In genomic region chr4:53366301-53366716, GRCh38 we compare ENCODE assay signal across 8 cellular contexts. TPM values are rescaled to one million over a fixed set of nuclear protein-coding genes. Genes with fewer than 3 reads are reported as not detected.
DNase-seq lines count a peak whose midpoint lies in the region; ATAC-seq and TF ChIP-seq lines count a peak whose summit lies in the region.

No MANE protein-coding gene starts in this region.

- TF ChIP-seq CTCF in Calu3 (IDR thresholded peaks at IDR 0.05; ENCODE audit: unreplicated experiment) (no peak), adrenal gland (IDR thresholded peaks at IDR 0.05) (no peak), GM20000 (IDR thresholded peaks at IDR 0.05; ENCODE audit: extremely low read depth, missing control alignments) (no peak)

- no peak overlapping the region for H2BK15ac ChIP-seq in mesendoderm (replicated peaks; ENCODE audit: low read depth)

- no peak overlapping the region for H3K23ac ChIP-seq in mesendoderm (ENCODE audit: low read length)

- peaks cover 21% of the 10 kb centered on the region for H3K4me1 Mint-ChIP-seq in Calu3 (ENCODE audit: low read depth, unreplicated experiment)

- H3K27me3 Mint-ChIP-seq in Calu3 (ENCODE audit: unreplicated experiment) = peaks cover 39% of the 10 kb centered on the region

- H3K27me3 ChIP-seq in adrenal gland (no peaks in the 10 kb centered on the region), mesendoderm (ENCODE audit: insufficient read depth, low read length, poor library complexity) (no peaks in the 10 kb centered on the region)

- no peak overlapping the region for H2AK5ac ChIP-seq in mesendoderm (ENCODE audit: low read length)

- intact Hi-C loops in Calu3 (cut with micrococcal nuclease; ENCODE audit: unreplicated experiment) = loop anchor here (1.0 kb wide), 1 partner anchor 11 kb away; the partner anchor contains the start of gene FIP1L1
- intact Hi-C loops in adrenal gland (cut with DNase I) = no loop called here

- ATAC-seq in HG02642 (IDR thresholded peaks at IDR 0.05; ENCODE audit: poor library complexity, unreplicated experiment) (peak; percentile 7), GM21526 (IDR thresholded peaks at IDR 0.05; ENCODE audit: low FRiP score, unreplicated experiment) (no peak)

- peak overlapping the region; percentile 84 for H3K27ac Mint-ChIP-seq in Calu3 (ENCODE audit: unreplicated experiment)

- no peaks in the 10 kb centered on the region for H3K9me3 ChIP-seq in adrenal gland (replicated peaks in 1 of 3)

- H3K27ac ChIP-seq in adrenal gland (peak overlapping the region in 2 of 5 donors; percentile 57 to 71), mesendoderm (ENCODE audit: low read depth, low read length) (no peak overlapping the region)

- no peak overlapping the region for H3K56ac ChIP-seq in mesendoderm (ENCODE audit: low read length)

- no peak overlapping the region for H3K9ac ChIP-seq in mesendoderm (ENCODE audit: low read length)

- CTCF ChIA-PET in Calu3 (lab: Charles Lee) = no interaction called here

- WGBS in adrenal gland, 4 donors = 12 to 17% (median 13%) methylated on average over 8 of the region's 8 CpGs
- WGBS in mesendoderm (ENCODE audit: extremely low coverage, insufficient coverage, low lambda C conversion rate) = 100% methylated on average over 1 of the region's 8 CpGs

- no peak overlapping the region for H4K5ac ChIP-seq in mesendoderm (ENCODE audit: low read length)

- TF ChIP-seq POLR2A in adrenal gland (IDR thresholded peaks at IDR 0.05) = no peak

- no peak overlapping the region for H3K18ac ChIP-seq in mesendoderm (ENCODE audit: low read length)

- BruUV-seq in Calu3 (replicated peaks; lab: Mats Ljungman, UMichigan) = no TSS peak

- H3K4me1 ChIP-seq in adrenal gland (replicated peaks in 1 of 2) (peaks cover 11 to 37% of the 10 kb centered on the region in 2 donors), mesendoderm (ENCODE audit: control insufficient read depth, low read depth, low read length) (peaks cover 2% of the 10 kb centered on the region)

- H3K36me3 ChIP-seq in adrenal gland (replicated peaks in 1 of 2) (no peaks in the 10 kb centered on the region), mesendoderm (ENCODE audit: control insufficient read depth, insufficient read depth, low read length) (no peaks in the 10 kb centered on the region)

- H2BK5ac ChIP-seq in mesendoderm (ENCODE audit: low read length) = no peak overlapping the region

- H2BK120ac ChIP-seq in mesendoderm (ENCODE audit: low read depth, low read length) = no peak overlapping the region

- H3K4me2 ChIP-seq in mesendoderm (ENCODE audit: low read length) = peak overlapping the region; percentile 61

- peak overlapping the region; percentile 93 for H4K8ac ChIP-seq in mesendoderm (ENCODE audit: low read depth, low read length)

- H3K9me3 Mint-ChIP-seq in Calu3 (ENCODE audit: low read depth, unreplicated experiment) = no peaks in the 10 kb centered on the region

- H3K79me2 ChIP-seq in mesendoderm (ENCODE audit: control insufficient read depth, insufficient read depth, low read length) = peaks cover 5% of the 10 kb centered on the region

- H3K4me3 ChIP-seq in adrenal gland = peak overlapping the region in 3 of 4 donors; percentile 76 to 89 (median 84)
- H3K4me3 ChIP-seq in mesendoderm (ENCODE audit: low read length) = peak overlapping the region; percentile 26

- peaks cover 6% of the 10 kb centered on the region for H3K79me1 ChIP-seq in mesendoderm (ENCODE audit: low read length)

- H3K36me3 Mint-ChIP-seq in Calu3 (ENCODE audit: insufficient read depth, unreplicated experiment) = peaks cover 19% of the 10 kb centered on the region

- no peak for DNase-seq in Calu3
- no peak for DNase-seq in adrenal gland
- DNase-seq in mesendoderm = no peak
- DNase-seq in epidermal melanocyte (ENCODE audit: insufficient read length, low spot score) = no peak
- no peak for DNase-seq in GM20000 (ENCODE audit: low spot score)
- DNase-seq in NCI-H2227 (lab: John Stamatoyannopoulos, UW; ENCODE audit: unreplicated experiment) = no peak

- no peak overlapping the region for H3K4ac ChIP-seq in mesendoderm (ENCODE audit: low read depth, low read length)

- peak overlapping the region; percentile 85 for H3K4me3 Mint-ChIP-seq in Calu3 (ENCODE audit: low read depth, unreplicated experiment)

RNA-seq across cellular contexts. Expression of gene SCFD2, which starts 0.4 kb away (rescaled TPM):
- total RNA-seq in Calu3 (2022) (16.7 and 17.1 TPM in 2 replicates), adrenal gland (10 to 100 TPM; 18.3 to 34.9 (median 29.0) TPM)
- polyA plus RNA-seq in adrenal gland = 10 to 100 TPM in 1 of 3 donors, 1 to 10 TPM in 2; 5.2 to 25.9 (median 5.8) TPM
- 8.8 TPM for polyA plus RNA-seq in mesendoderm (2013, experiment 1 of 2)
- polyA plus RNA-seq in mesendoderm (2013, experiment 2 of 2) = 9.0 TPM

RNA-seq across cellular contexts. Expression of gene FIP1L1, which starts 11.1 kb away (rescaled TPM):
- total RNA-seq in Calu3 (2022) (45.7 and 56.3 TPM in 2 replicates), adrenal gland (10 to 100 TPM; 28.5 to 77.9 (median 57.8) TPM)
- polyA plus RNA-seq in adrenal gland = 10 to 100 TPM; 44.3 to 76.0 (median 66.2) TPM
- polyA plus RNA-seq in mesendoderm (2013, experiment 1 of 2) = 88.7 TPM
- 88.0 TPM for polyA plus RNA-seq in mesendoderm (2013, experiment 2 of 2)
